In the genomic region with DNA sequence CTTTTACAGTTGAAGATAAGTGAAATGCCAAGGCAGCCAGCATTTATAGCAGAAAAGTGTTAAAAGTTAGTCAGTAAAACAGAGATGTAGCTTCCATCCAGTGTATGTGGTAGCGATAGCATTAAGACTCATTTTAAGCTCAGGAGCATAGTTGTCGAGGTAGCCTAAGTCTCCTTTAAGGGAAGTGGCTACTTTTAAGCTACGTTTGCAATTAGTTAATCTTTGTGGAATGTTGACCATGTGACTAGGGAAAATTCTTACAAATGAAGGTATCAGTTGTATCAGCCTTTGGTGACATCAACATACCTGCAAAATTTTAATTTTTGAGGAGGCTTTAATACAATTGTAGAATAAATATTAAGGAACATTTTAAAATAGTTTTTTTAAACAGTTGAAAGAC, we compare ENCODE assay signal across 1 cellular context.
TF ChIP-seq lines count a peak whose summit lies in the region.

No MANE protein-coding gene starts in this region.

TF ChIP-seq in WTC11, 78 proteins besides CTCF, POLR2A, EP300 and RAD21 (continued from another document):
- TF ChIP-seq, protein P1, sequence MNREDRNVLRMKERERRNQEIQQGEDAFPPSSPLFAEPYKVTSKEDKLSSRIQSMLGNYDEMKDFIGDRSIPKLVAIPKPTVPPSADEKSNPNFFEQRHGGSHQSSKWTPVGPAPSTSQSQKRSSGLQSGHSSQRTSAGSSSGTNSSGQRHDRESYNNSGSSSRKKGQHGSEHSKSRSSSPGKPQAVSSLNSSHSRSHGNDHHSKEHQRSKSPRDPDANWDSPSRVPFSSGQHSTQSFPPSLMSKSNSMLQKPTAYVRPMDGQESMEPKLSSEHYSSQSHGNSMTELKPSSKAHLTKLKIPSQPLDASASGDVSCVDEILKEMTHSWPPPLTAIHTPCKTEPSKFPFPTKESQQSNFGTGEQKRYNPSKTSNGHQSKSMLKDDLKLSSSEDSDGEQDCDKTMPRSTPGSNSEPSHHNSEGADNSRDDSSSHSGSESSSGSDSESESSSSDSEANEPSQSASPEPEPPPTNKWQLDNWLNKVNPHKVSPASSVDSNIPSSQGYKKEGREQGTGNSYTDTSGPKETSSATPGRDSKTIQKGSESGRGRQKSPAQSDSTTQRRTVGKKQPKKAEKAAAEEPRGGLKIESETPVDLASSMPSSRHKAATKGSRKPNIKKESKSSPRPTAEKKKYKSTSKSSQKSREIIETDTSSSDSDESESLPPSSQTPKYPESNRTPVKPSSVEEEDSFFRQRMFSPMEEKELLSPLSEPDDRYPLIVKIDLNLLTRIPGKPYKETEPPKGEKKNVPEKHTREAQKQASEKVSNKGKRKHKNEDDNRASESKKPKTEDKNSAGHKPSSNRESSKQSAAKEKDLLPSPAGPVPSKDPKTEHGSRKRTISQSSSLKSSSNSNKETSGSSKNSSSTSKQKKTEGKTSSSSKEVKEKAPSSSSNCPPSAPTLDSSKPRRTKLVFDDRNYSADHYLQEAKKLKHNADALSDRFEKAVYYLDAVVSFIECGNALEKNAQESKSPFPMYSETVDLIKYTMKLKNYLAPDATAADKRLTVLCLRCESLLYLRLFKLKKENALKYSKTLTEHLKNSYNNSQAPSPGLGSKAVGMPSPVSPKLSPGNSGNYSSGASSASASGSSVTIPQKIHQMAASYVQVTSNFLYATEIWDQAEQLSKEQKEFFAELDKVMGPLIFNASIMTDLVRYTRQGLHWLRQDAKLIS (CRISPR knock-in tag; IDR thresholded peaks at IDR 0.05; ENCODE audit: borderline replicate concordance) = no peak
- TF ChIP-seq, protein P2, sequence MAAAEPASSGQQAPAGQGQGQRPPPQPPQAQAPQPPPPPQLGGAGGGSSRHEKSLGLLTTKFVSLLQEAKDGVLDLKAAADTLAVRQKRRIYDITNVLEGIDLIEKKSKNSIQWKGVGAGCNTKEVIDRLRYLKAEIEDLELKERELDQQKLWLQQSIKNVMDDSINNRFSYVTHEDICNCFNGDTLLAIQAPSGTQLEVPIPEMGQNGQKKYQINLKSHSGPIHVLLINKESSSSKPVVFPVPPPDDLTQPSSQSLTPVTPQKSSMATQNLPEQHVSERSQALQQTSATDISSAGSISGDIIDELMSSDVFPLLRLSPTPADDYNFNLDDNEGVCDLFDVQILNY (CRISPR knock-in tag; IDR thresholded peaks at IDR 0.05) = no peak
- TF ChIP-seq ZNF317 (CRISPR knock-in tag; IDR thresholded peaks at IDR 0.05; ENCODE audit: borderline replicate concordance, low read depth) = no peak
- TF ChIP-seq, protein P3, sequence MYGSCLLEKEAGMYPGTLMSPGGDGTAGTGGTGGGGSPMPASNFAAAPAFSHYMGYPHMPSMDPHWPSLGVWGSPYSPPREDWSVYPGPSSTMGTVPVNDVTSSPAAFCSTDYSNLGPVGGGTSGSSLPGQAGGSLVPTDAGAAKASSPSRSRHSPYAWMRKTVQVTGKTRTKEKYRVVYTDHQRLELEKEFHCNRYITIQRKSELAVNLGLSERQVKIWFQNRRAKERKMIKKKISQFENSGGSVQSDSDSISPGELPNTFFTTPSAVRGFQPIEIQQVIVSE (CRISPR knock-in tag; IDR thresholded peaks at IDR 0.05; ENCODE audit: borderline replicate concordance) = no peak
- TF ChIP-seq ZNF232 (CRISPR knock-in tag; IDR thresholded peaks at IDR 0.05) = no peak
- TF ChIP-seq NFATC4 (CRISPR knock-in tag; IDR thresholded peaks at IDR 0.05) = no peak
